Comparison of ENCODE assay signal across 8 cellular contexts in genomic region chr15:64461577-64462162, GRCh38. TPM values are rescaled to one million over a fixed set of nuclear protein-coding genes. Genes with fewer than 3 reads are reported as not detected.
A peak's percentile ranks its signal among the peaks of the same experiment; 100 is the strongest.
DNase-seq lines count a peak whose midpoint lies in the region; ATAC-seq and TF ChIP-seq lines count a peak whose summit lies in the region.

No MANE protein-coding gene starts in this region.

- H3K9me3 ChIP-seq in smooth muscle cell (replicated peaks; ENCODE audit: low read depth): no peaks in the 10 kb centered on the region

- peak; percentile 33 to 65 for ATAC-seq in activated CD4-positive, CD25-positive, alpha-beta regulatory T cell treated with anti-CD3 and anti-CD28 coated beads, Interleukin-2, amount 50 U/mL, for 24 hours
- ATAC-seq in HG03521 (IDR thresholded peaks at IDR 0.05; ENCODE audit: unreplicated experiment) (no peak), GM19463 (IDR thresholded peaks at IDR 0.05; ENCODE audit: unreplicated experiment) (no peak)

- H3F3A ChIP-seq in smooth muscle cell (ENCODE audit: low read depth): peaks cover 25% of the 10 kb centered on the region

- no peak for TF ChIP-seq CTCF in brain microvascular endothelial cell (IDR thresholded peaks at IDR 0.05; ENCODE audit: low read depth, low read length, missing control alignments)
- no peak for TF ChIP-seq CTCF in smooth muscle cell (IDR thresholded peaks at IDR 0.05; ENCODE audit: borderline replicate concordance, insufficient read depth, poor library complexity, severe bottlenecking)

- H3K36me3 ChIP-seq in brain microvascular endothelial cell (replicated peaks) (no peaks in the 10 kb centered on the region), smooth muscle cell (ENCODE audit: low read depth) (no peaks in the 10 kb centered on the region)

- H4K20me1 ChIP-seq in smooth muscle cell (ENCODE audit: low read depth): peaks cover 54% of the 10 kb centered on the region

- peak overlapping the region; percentile 82 for H3K4me2 ChIP-seq in smooth muscle cell

- H3K27me3 ChIP-seq in brain microvascular endothelial cell (replicated peaks): no peaks in the 10 kb centered on the region
- no peaks in the 10 kb centered on the region for H3K27me3 ChIP-seq in smooth muscle cell (ENCODE audit: low read depth)

- peaks cover 48% of the 10 kb centered on the region for H3K79me2 ChIP-seq in smooth muscle cell (ENCODE audit: low read depth)

- 7% methylated on average over 7 of the region's 7 CpGs for WGBS in smooth muscle cell (ENCODE audit: low lambda C conversion rate)

- peaks cover 43% of the 10 kb centered on the region for H3K4me1 ChIP-seq in smooth muscle cell (ENCODE audit: low read depth)

- H3K27ac ChIP-seq in brain microvascular endothelial cell (peak overlapping the region; percentile 47), smooth muscle cell (ENCODE audit: low read depth) (peak overlapping the region; percentile 73)

- DNase-seq in activated CD4-positive, CD25-positive, alpha-beta regulatory T cell (lab: John Stamatoyannopoulos, UW): no peak
- DNase-seq in OCI-M2 (lab: John Stamatoyannopoulos, UW; ENCODE audit: unreplicated experiment): peak; percentile 8
- DNase-seq in brain microvascular endothelial cell: peak; percentile 52
- peak; percentile 67 for DNase-seq in inferior parietal cortex (ENCODE audit: extremely low spot score)
- DNase-seq in smooth muscle cell (lab: John Stamatoyannopoulos, UW; ENCODE audit: unreplicated experiment): no peak

- in situ Hi-C loops in brain microvascular endothelial cell (cut with HindIII; ENCODE audit: low pct_ligation_motif_present, low sequenced_read_pairs): no loop called here

- H3K4me3 ChIP-seq in brain microvascular endothelial cell (ENCODE audit: low read depth, low read length): peak overlapping the region; percentile 71
- H3K4me3 ChIP-seq in smooth muscle cell: peak overlapping the region; percentile 82

- H2AFZ ChIP-seq in smooth muscle cell (ENCODE audit: low read depth): no peak overlapping the region

- H3K9ac ChIP-seq in smooth muscle cell (ENCODE audit: low read depth): peak overlapping the region; percentile 84

RNA-seq across cellular contexts. Expression of gene ZNF609, which starts 1.3 kb away (rescaled TPM):
- 15.6 and 15.9 TPM in 2 replicates for total RNA-seq in smooth muscle cell
- polyA plus RNA-seq in smooth muscle cell: 9.9 and 10.7 TPM in 2 replicates

Comparison
In these comparisons a context has a peak if more than half of its experiments do, and no peak if none do; other contexts are left out.
1. ATAC-seq: peak in activated CD4-positive, CD25-positive, alpha-beta regulatory T cell treated with anti-CD3 and anti-CD28 coated beads, Interleukin-2, amount 50 U/mL, for 24 hours (2 of 2); none in HG03521 (single experiment) and GM19463 (single experiment).
2. DNase-seq: peak in OCI-M2 (single experiment), brain microvascular endothelial cell (single experiment) and inferior parietal cortex (single experiment); none in activated CD4-positive, CD25-positive, alpha-beta regulatory T cell (0 of 4) and smooth muscle cell (single experiment).